ENCODE assay signal across 8 cellular contexts in genomic region chr16:56871172-56871593, GRCh38. TPM values are rescaled to one million over a fixed set of nuclear protein-coding genes. Genes with fewer than 3 reads are reported as not detected.
DNase-seq lines count a peak whose midpoint lies in the region; ATAC-seq and TF ChIP-seq lines count a peak whose summit lies in the region.

No MANE protein-coding gene starts in this region.

- H3K27me3 Mint-ChIP-seq in glutamatergic neuron (ENCODE audit: unreplicated experiment): peaks cover 2% of the 10 kb centered on the region

- H3K36me3 ChIP-seq in PC-9 (ENCODE audit: low read depth): no peaks in the 10 kb centered on the region

- H3K9me3 Mint-ChIP-seq in glutamatergic neuron (ENCODE audit: unreplicated experiment): no peaks in the 10 kb centered on the region

- DNase-seq in AG09309 (ENCODE audit: low read depth) (no peak), GM19238 (ENCODE audit: insufficient read length, low spot score) (peak; percentile 50), PC-9 (peak; percentile 51 to 75), foreskin fibroblast (peak; percentile 66 to 87), glutamatergic neuron (no peak), NCI-H2081 (lab: John Stamatoyannopoulos, UW) (no peak)

- peaks cover 7% of the 10 kb centered on the region; the same call in 1 of the 2 replicates for H3K4me1 ChIP-seq in PC-9 (replicated peaks; ENCODE audit: insufficient read depth)

- H3K79me2 ChIP-seq in PC-9 (ENCODE audit: low read depth): no peaks in the 10 kb centered on the region

- no TSS peak for BruUV-seq in PC-9 (replicated peaks; lab: Mats Ljungman, UMichigan)

- intact Hi-C loops in PC-9 (cut with micrococcal nuclease; ENCODE audit: unreplicated experiment): loop anchor here (1.0 to 2.0 kb wide), 5 partner anchors 62 to 429 kb away; no protein-coding TSS in a partner anchor

- H3K27ac ChIP-seq in PC-9: no peak overlapping the region

- no peak overlapping the region for H3K4me3 ChIP-seq in AG09309 (ENCODE audit: control insufficient read depth, low read depth, low read length)
- H3K4me3 ChIP-seq in PC-9: no peak overlapping the region
- H3K4me3 ChIP-seq in foreskin fibroblast (ENCODE audit: low read depth in 1 of 2, low read length in 2 of 2): no peak overlapping the region

- H2AFZ ChIP-seq in PC-9: no peak overlapping the region

- no peaks in the 10 kb centered on the region for H3F3A ChIP-seq in PC-9 (ENCODE audit: insufficient read depth, low read depth)

- no peak overlapping the region for H3K27ac Mint-ChIP-seq in glutamatergic neuron (ENCODE audit: unreplicated experiment)

- no peaks in the 10 kb centered on the region for H3K9me3 ChIP-seq in PC-9 (ENCODE audit: insufficient read depth, low read depth)

- peak; percentile 12 for TF ChIP-seq CTCF in AG09309 (IDR thresholded peaks at IDR 0.05; ENCODE audit: control insufficient read depth, insufficient read depth, low read depth, low read length, missing control alignments)
- no peak for TF ChIP-seq CTCF in PC-9 (conservative IDR thresholded peaks at IDR 0.05)
- TF ChIP-seq CTCF in foreskin fibroblast (IDR thresholded peaks at IDR 0.05; ENCODE audit: low read depth, low read length): no peak
- TF ChIP-seq CTCF in glutamatergic neuron (IDR thresholded peaks at IDR 0.05; ENCODE audit: partially characterized antibody, unreplicated experiment): no peak

- no peaks in the 10 kb centered on the region for H3K27me3 ChIP-seq in PC-9 (ENCODE audit: insufficient read depth, low read depth)

- no peak overlapping the region for H3K4me3 Mint-ChIP-seq in glutamatergic neuron (ENCODE audit: unreplicated experiment)

- H3K4me2 ChIP-seq in PC-9: peak overlapping the region; percentile 25; the same call in 1 of the 2 replicates

- no peaks in the 10 kb centered on the region for H4K20me1 ChIP-seq in PC-9 (ENCODE audit: insufficient read depth)

- ATAC-seq in GM19452 (IDR thresholded peaks at IDR 0.05; ENCODE audit: unreplicated experiment): no peak
- ATAC-seq in GM21360 (IDR thresholded peaks at IDR 0.05; ENCODE audit: unreplicated experiment): no peak

- POLR2A ChIA-PET in PC-9 (lab: Charles Lee; ENCODE audit: unreplicated experiment): no interaction called here

- no peaks in the 10 kb centered on the region for H3K9me2 ChIP-seq in PC-9 (ENCODE audit: insufficient read depth)

- no peaks in the 10 kb centered on the region for H3K36me3 Mint-ChIP-seq in glutamatergic neuron (ENCODE audit: unreplicated experiment)

- CTCF ChIA-PET in PC-9 (lab: Charles Lee): interaction anchor here (0.6 to 0.7 kb wide), 2 partner anchors 20 to 206 kb away, joined by 7 to 10 read pairs; no protein-coding TSS in a partner anchor

- no peaks in the 10 kb centered on the region for H3K4me1 Mint-ChIP-seq in glutamatergic neuron (ENCODE audit: low read depth, unreplicated experiment)

RNA-seq across cellular contexts. Expression of gene SLC12A3, which starts 6.2 kb away (rescaled TPM):
- 0.26 and 0.70 TPM in 2 replicates for total RNA-seq in PC-9 (2021)
- total RNA-seq in glutamatergic neuron (ENCODE audit: unreplicated experiment): not detected

Comparison
In these comparisons a context has a peak if more than half of its experiments do, and no peak if none do; other contexts are left out.
1. DNase-seq: peak in GM19238 (single experiment), PC-9 (2 of 2) and foreskin fibroblast (2 of 2); none in AG09309 (single experiment), glutamatergic neuron (single experiment) and NCI-H2081 (0 of 2).